In the genomic region with DNA sequence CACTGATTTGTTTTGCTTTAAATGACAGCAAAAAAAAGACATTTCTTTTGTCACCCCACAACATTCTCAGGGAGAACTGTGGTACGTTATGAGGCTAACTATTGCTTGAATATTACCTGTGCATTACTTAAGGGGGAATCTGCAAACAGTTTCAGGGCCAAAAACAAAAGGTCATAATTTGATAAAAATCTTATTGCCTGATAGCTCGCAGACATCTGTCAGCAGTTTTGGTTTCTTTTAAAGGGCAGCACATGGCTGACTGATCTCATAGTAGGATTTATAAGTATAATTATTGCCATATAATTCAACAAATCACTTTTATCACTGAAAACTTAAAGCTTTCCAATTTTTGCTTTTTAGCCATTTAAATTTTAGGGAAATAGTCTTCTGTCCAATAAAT, we compare ENCODE assay signal across 31 cellular contexts.
"Had no signal": no experiment of that assay in that cellular context is flagged by ENCODE, and none has a peak within 500 bp of the region (broad histone marks: within the 10 kb centered on the region; RNA-seq: fewer than 3 reads in every experiment).

No MANE protein-coding gene starts in this region.

- H3K36me3 Mint-ChIP-seq: activated CD4-positive, alpha-beta memory T cell treated with anti-CD3 and anti-CD28 coated beads for 36 hours; activated CD8-positive, alpha-beta memory T cell treated with anti-CD3 and anti-CD28 coated beads, Interleukin-2, amount 10 ng/mL, durations not matched to agents 7 days and 5 days; activated naive CD4-positive, alpha-beta T cell treated with anti-CD3 and anti-CD28 coated beads, Interleukin-2, amount 50 U/mL, for 24 hours; activated naive CD8-positive, alpha-beta T cell treated with anti-CD3 and anti-CD28 coated beads for 36 hours; brain had no signal

- ATAC-seq: activated CD4-positive, alpha-beta T cell treated with anti-CD3 and anti-CD28 coated beads for 36 hours; activated CD8-positive, alpha-beta memory T cell treated with anti-CD3 and anti-CD28 coated beads, Interleukin-2, amount 10 ng/mL, durations not matched to agents 7 days and 5 days; activated CD8-positive, alpha-beta T cell treated with anti-CD3 and anti-CD28 coated beads, Interleukin-2, amount 10 ng/mL, durations not matched to agents 7 days and 5 days; activated naive CD8-positive, alpha-beta T cell treated with anti-CD3 and anti-CD28 coated beads, Interleukin-2, amount 50 U/mL, for 24 hours; esophagus mucosa; heart left ventricle had no signal

- H3K36me3 ChIP-seq: adrenal gland, ascending aorta, breast epithelium, heart left ventricle had no signal

- H3K4me1 ChIP-seq: adrenal gland, ascending aorta, breast epithelium, heart left ventricle had no signal

- H3K27me3 Mint-ChIP-seq: activated CD4-positive, alpha-beta memory T cell treated with anti-CD3 and anti-CD28 coated beads for 36 hours; activated CD4-positive, alpha-beta T cell treated with anti-CD3 and anti-CD28 coated beads for 36 hours; activated CD4-positive, alpha-beta T cell treated with anti-CD3 and anti-CD28 coated beads, Interleukin-2, amount 10 ng/mL, durations not matched to agents 24 days and 14 days; activated CD8-positive, alpha-beta memory T cell treated with anti-CD3 and anti-CD28 coated beads, Interleukin-2, amount 10 ng/mL, durations not matched to agents 7 days and 5 days; activated naive CD4-positive, alpha-beta T cell treated with anti-CD3 and anti-CD28 coated beads, Interleukin-2, amount 50 U/mL, for 24 hours; activated naive CD8-positive, alpha-beta T cell treated with anti-CD3 and anti-CD28 coated beads for 36 hours; activated naive CD8-positive, alpha-beta T cell treated with anti-CD3 and anti-CD28 coated beads, Interleukin-2, amount 50 U/mL, for 24 hours; brain; central memory CD8-positive, alpha-beta T cell; dendritic cell treated with granulocyte-macrophage colony-stimulating factor and Interleukin-4, amounts not matched to agents 40 ng/mL and 50 ng/mL, for 4 days had no signal

- H3K9me3 ChIP-seq: adrenal gland, ascending aorta, breast epithelium, heart left ventricle had no signal

- H3K4me3 ChIP-seq: adrenal gland, ascending aorta, breast epithelium, coronary artery, dorsolateral prefrontal cortex, heart left ventricle had no signal

- H3K27me3 ChIP-seq: adrenal gland, ascending aorta, breast epithelium, dorsolateral prefrontal cortex, heart left ventricle had no signal

- H3K27ac ChIP-seq: adrenal gland, ascending aorta, breast epithelium, coronary artery, dorsolateral prefrontal cortex, heart left ventricle had no signal

- H3K4me1 Mint-ChIP-seq: activated CD4-positive, alpha-beta T cell treated with anti-CD3 and anti-CD28 coated beads for 36 hours; activated CD4-positive, alpha-beta T cell treated with anti-CD3 and anti-CD28 coated beads, Interleukin-2, amount 10 ng/mL, durations not matched to agents 24 days and 14 days; activated CD8-positive, alpha-beta memory T cell treated with anti-CD3 and anti-CD28 coated beads, Interleukin-2, amount 10 ng/mL, durations not matched to agents 7 days and 5 days; activated naive CD4-positive, alpha-beta T cell treated with anti-CD3 and anti-CD28 coated beads, Interleukin-2, amount 50 U/mL, for 24 hours; activated naive CD8-positive, alpha-beta T cell treated with anti-CD3 and anti-CD28 coated beads for 36 hours; activated naive CD8-positive, alpha-beta T cell treated with anti-CD3 and anti-CD28 coated beads, Interleukin-2, amount 50 U/mL, for 24 hours; central memory CD8-positive, alpha-beta T cell; endodermal cell had no signal

- H3K9me3 Mint-ChIP-seq: activated CD4-positive, alpha-beta memory T cell treated with anti-CD3 and anti-CD28 coated beads for 36 hours; activated CD4-positive, alpha-beta T cell treated with anti-CD3 and anti-CD28 coated beads, Interleukin-2, amount 10 ng/mL, durations not matched to agents 24 days and 14 days; activated naive CD4-positive, alpha-beta T cell treated with anti-CD3 and anti-CD28 coated beads for 36 hours; activated naive CD4-positive, alpha-beta T cell treated with anti-CD3 and anti-CD28 coated beads, Interleukin-2, amount 50 U/mL, for 24 hours; activated naive CD8-positive, alpha-beta T cell treated with anti-CD3 and anti-CD28 coated beads for 36 hours; activated naive CD8-positive, alpha-beta T cell treated with anti-CD3 and anti-CD28 coated beads, Interleukin-2, amount 50 U/mL, for 24 hours; activated T-helper 1 cell treated with anti-CD3 and anti-CD28 coated beads, Interleukin-12 subunit alpha, Interleukin-12 subunit beta, Interleukin-2, Interleukin-4 antibody, amounts not matched to agents 30 ng/mL and 10 ng/mL and 1 ng/mL, durations not matched to agents 14 hours and 24 hours and 36 hours; activated T-helper 2 cell treated with anti-CD3 and anti-CD28 coated beads, Interferon-gamma antibody, Interleukin-2, Interleukin-4, amounts not matched to agents 10 μg/mL and 5 μg/mL and 100 μg/mL, durations not matched to agents 14 hours and 24 hours and 36 hours; brain; dendritic cell treated with granulocyte-macrophage colony-stimulating factor and Interleukin-4, amounts not matched to agents 40 ng/mL and 50 ng/mL, for 4 days; endodermal cell had no signal

- DNase-seq: activated CD4-positive, alpha-beta memory T cell treated with anti-CD3 and anti-CD28 coated beads for 36 hours; activated CD4-positive, alpha-beta T cell treated with anti-CD3 and anti-CD28 coated beads for 36 hours; activated CD4-positive, alpha-beta T cell treated with anti-CD3 and anti-CD28 coated beads, Interleukin-2, amount 10 ng/mL, durations not matched to agents 24 days and 14 days; activated CD4-positive, CD25-positive, alpha-beta regulatory T cell; activated CD4-positive, CD25-positive, alpha-beta regulatory T cell treated with anti-CD3 and anti-CD28 coated beads, Interleukin-2, amount 50 U/mL, for 72 hours; activated CD8-positive, alpha-beta memory T cell treated with anti-CD3 and anti-CD28 coated beads, Interleukin-2, amount 10 ng/mL, durations not matched to agents 7 days and 5 days; activated CD8-positive, alpha-beta memory T cell treated with anti-CD3 and anti-CD28 coated beads, Interleukin-2, amount 50 U/mL, for 4 hours; activated CD8-positive, alpha-beta T cell treated with anti-CD3 and anti-CD28 coated beads, Interleukin-2, amount 10 ng/mL, durations not matched to agents 7 days and 5 days; activated effector memory CD4-positive, alpha-beta T cell treated with anti-CD3 and anti-CD28 coated beads, Interleukin-2, amount 50 U/mL, for 16 hours; activated naive CD4-positive, alpha-beta T cell treated with anti-CD3 and anti-CD28 coated beads for 36 hours; activated naive CD8-positive, alpha-beta T cell treated with anti-CD3 and anti-CD28 coated beads for 36 hours; activated naive CD8-positive, alpha-beta T cell treated with anti-CD3 and anti-CD28 coated beads, Interleukin-2, amount 50 U/mL, for 24 hours; activated T-cell treated with anti-CD3 and anti-CD28 coated beads, Interleukin-2, amount 50 U/mL, for 1 hour; activated T-cell treated with anti-CD3 and anti-CD28 coated beads, Interleukin-2, amount 50 U/mL, for 48 hours; adrenal gland; dorsolateral prefrontal cortex; effector memory CD4-positive, alpha-beta T cell; endodermal cell; foreskin fibroblast; heart left ventricle; T-helper 2 cell had no signal

- H3K4me3 Mint-ChIP-seq: activated CD4-positive, alpha-beta memory T cell treated with anti-CD3 and anti-CD28 coated beads for 36 hours; activated CD4-positive, alpha-beta T cell treated with anti-CD3 and anti-CD28 coated beads for 36 hours; activated CD4-positive, alpha-beta T cell treated with anti-CD3 and anti-CD28 coated beads, Interleukin-2, amount 10 ng/mL, durations not matched to agents 24 days and 14 days; activated CD8-positive, alpha-beta memory T cell treated with anti-CD3 and anti-CD28 coated beads, Interleukin-2, amount 10 ng/mL, durations not matched to agents 7 days and 5 days; activated CD8-positive, alpha-beta T cell treated with anti-CD3 and anti-CD28 coated beads, Interleukin-2, amount 10 ng/mL, durations not matched to agents 7 days and 5 days; activated naive CD4-positive, alpha-beta T cell treated with anti-CD3 and anti-CD28 coated beads for 36 hours; activated naive CD4-positive, alpha-beta T cell treated with anti-CD3 and anti-CD28 coated beads, Interleukin-2, amount 50 U/mL, for 24 hours; activated naive CD8-positive, alpha-beta T cell treated with anti-CD3 and anti-CD28 coated beads for 36 hours; activated naive CD8-positive, alpha-beta T cell treated with anti-CD3 and anti-CD28 coated beads, Interleukin-2, amount 50 U/mL, for 24 hours; activated T-helper 1 cell treated with anti-CD3 and anti-CD28 coated beads, Interleukin-12 subunit alpha, Interleukin-12 subunit beta, Interleukin-2, Interleukin-4 antibody, amounts not matched to agents 30 ng/mL and 10 ng/mL and 1 ng/mL, durations not matched to agents 14 hours and 24 hours and 36 hours; brain; central memory CD8-positive, alpha-beta T cell; dendritic cell treated with granulocyte-macrophage colony-stimulating factor and Interleukin-4, amounts not matched to agents 40 ng/mL and 50 ng/mL, for 4 days; endodermal cell had no signal

- H3K27ac Mint-ChIP-seq: activated CD4-positive, alpha-beta memory T cell treated with anti-CD3 and anti-CD28 coated beads for 36 hours; activated CD4-positive, alpha-beta T cell treated with anti-CD3 and anti-CD28 coated beads for 36 hours; activated CD4-positive, alpha-beta T cell treated with anti-CD3 and anti-CD28 coated beads, Interleukin-2, amount 10 ng/mL, durations not matched to agents 24 days and 14 days; activated CD8-positive, alpha-beta memory T cell treated with anti-CD3 and anti-CD28 coated beads, Interleukin-2, amount 10 ng/mL, durations not matched to agents 7 days and 5 days; activated CD8-positive, alpha-beta T cell treated with anti-CD3 and anti-CD28 coated beads, Interleukin-2, amount 10 ng/mL, durations not matched to agents 7 days and 5 days; activated naive CD4-positive, alpha-beta T cell treated with anti-CD3 and anti-CD28 coated beads for 36 hours; activated naive CD4-positive, alpha-beta T cell treated with anti-CD3 and anti-CD28 coated beads, Interleukin-2, amount 50 U/mL, for 24 hours; activated naive CD8-positive, alpha-beta T cell treated with anti-CD3 and anti-CD28 coated beads for 36 hours; activated naive CD8-positive, alpha-beta T cell treated with anti-CD3 and anti-CD28 coated beads, Interleukin-2, amount 50 U/mL, for 24 hours; activated T-helper 1 cell treated with anti-CD3 and anti-CD28 coated beads, Interleukin-12 subunit alpha, Interleukin-12 subunit beta, Interleukin-2, Interleukin-4 antibody, amounts not matched to agents 30 ng/mL and 10 ng/mL and 1 ng/mL, durations not matched to agents 14 hours and 24 hours and 36 hours; activated T-helper 2 cell treated with anti-CD3 and anti-CD28 coated beads, Interferon-gamma antibody, Interleukin-2, Interleukin-4, amounts not matched to agents 10 μg/mL and 5 μg/mL and 100 μg/mL, durations not matched to agents 14 hours and 24 hours and 36 hours; brain; dendritic cell treated with granulocyte-macrophage colony-stimulating factor and Interleukin-4, amounts not matched to agents 40 ng/mL and 50 ng/mL, for 4 days; endodermal cell had no signal
